2 cellular contexts compared by ENCODE assay signal in the genomic region with DNA sequence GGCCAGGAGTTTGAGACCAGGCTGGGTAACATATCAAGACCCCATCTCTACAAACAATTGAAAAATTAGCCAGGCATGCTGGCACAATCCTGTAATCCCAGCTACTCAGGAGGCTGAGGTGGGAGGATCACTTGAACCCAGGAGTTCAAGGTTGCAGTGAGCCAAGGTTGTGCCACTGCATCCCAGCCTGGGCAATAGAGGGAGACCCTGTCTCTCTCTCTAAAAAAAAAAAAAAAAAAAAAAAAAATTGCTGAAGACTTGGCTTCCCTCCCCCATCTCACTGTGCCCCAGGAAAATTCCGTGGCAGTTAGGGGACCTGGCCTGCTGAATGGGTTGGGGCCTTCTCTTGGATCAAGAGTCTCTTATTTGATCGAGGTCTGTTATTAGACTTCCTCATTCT.
TF ChIP-seq lines count a peak whose summit lies in the region.

A gene with protein sequence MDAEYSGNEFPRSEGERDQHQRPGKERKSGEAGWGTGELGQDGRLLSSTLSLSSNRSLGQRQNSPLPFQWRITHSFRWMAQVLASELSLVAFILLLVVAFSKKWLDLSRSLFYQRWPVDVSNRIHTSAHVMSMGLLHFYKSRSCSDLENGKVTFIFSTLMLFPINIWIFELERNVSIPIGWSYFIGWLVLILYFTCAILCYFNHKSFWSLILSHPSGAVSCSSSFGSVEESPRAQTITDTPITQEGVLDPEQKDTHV (plus strand): TSS at position 301 of the 400 bp plus-strand sequence. CDS start 212 bp downstream, outside the sequence.

TF ChIP-seq in HEK293, 187 proteins besides CTCF, POLR2A, EP300 and RAD21 (continued from another document):
- TF ChIP-seq ZNF76 (tag by site-specific recombination; IDR thresholded peaks at IDR 0.05; ENCODE audit: borderline replicate concordance, low read depth) (no peak), ZNF157 (tag by site-specific recombination; IDR thresholded peaks at IDR 0.05) (no peak), ZNF138 (tag by site-specific recombination; IDR thresholded peaks at IDR 0.05; ENCODE audit: borderline replicate concordance) (no peak)
- TF ChIP-seq, protein P1, sequence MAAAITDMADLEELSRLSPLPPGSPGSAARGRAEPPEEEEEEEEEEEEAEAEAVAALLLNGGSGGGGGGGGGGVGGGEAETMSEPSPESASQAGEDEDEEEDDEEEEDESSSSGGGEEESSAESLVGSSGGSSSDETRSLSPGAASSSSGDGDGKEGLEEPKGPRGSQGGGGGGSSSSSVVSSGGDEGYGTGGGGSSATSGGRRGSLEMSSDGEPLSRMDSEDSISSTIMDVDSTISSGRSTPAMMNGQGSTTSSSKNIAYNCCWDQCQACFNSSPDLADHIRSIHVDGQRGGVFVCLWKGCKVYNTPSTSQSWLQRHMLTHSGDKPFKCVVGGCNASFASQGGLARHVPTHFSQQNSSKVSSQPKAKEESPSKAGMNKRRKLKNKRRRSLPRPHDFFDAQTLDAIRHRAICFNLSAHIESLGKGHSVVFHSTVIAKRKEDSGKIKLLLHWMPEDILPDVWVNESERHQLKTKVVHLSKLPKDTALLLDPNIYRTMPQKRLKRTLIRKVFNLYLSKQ (tag by site-specific recombination; IDR thresholded peaks at IDR 0.05; ENCODE audit: borderline replicate concordance): no peak

TF ChIP-seq in K562, 482 proteins besides CTCF, POLR2A, EP300 and RAD21 (continued from another document):
- TF ChIP-seq SMAD1 (IDR thresholded peaks at IDR 0.05; ENCODE audit: low read depth, low read length, partially characterized antibody): no peak
- TF ChIP-seq SPI1 (IDR thresholded peaks at IDR 0.05; ENCODE audit: borderline replicate concordance, low read depth, low read length): 0 out of 2 replicates have a peak, but pooled peaks have one; percentile 28
- no peak for TF ChIP-seq PRMT5 (CRISPR knock-in tag; IDR thresholded peaks at IDR 0.05)
- no peak for TF ChIP-seq ZNF224 (CRISPR knock-in tag; IDR thresholded peaks at IDR 0.05)
- no peak for TF ChIP-seq SIN3B (IDR thresholded peaks at IDR 0.05; ENCODE audit: low read depth)
- no peak for TF ChIP-seq HEY1 (CRISPR knock-in tag; IDR thresholded peaks at IDR 0.05; ENCODE audit: borderline replicate concordance)
TF ChIP-seq in K562: peak in this region for 1.
